14 cellular contexts compared by ENCODE assay signal in genomic region chr11:12220305-12220704, GRCh38.
DNase-seq lines count a peak whose midpoint lies in the region; ATAC-seq and TF ChIP-seq lines count a peak whose summit lies in the region.
"Had no signal": no experiment of that assay in that cellular context is flagged by ENCODE, and none has a peak within 500 bp of the region (broad histone marks: within the 10 kb centered on the region; RNA-seq: fewer than 3 reads in every experiment).

No MANE protein-coding gene starts in this region.

- peaks cover 11% of the 10 kb centered on the region for H3K4me1 ChIP-seq in fibroblast of lung (ENCODE audit: control insufficient read depth, extremely low read depth, insufficient read depth, low read length)
- peaks cover 77% of the 10 kb centered on the region for H3K4me1 ChIP-seq in muscle layer of colon (ENCODE audit: insufficient read depth, low read length)
- H3K4me1 ChIP-seq in tibial artery: peaks cover 5 to 98% (median 76%) of the 10 kb centered on the region in 4 donors

- ATAC-seq in GM18907 (IDR thresholded peaks at IDR 0.05; ENCODE audit: unreplicated experiment): no peak

- no peaks in the 10 kb centered on the region for H4K20me1 ChIP-seq in fibroblast of lung (ENCODE audit: control insufficient read depth, extremely low read depth, insufficient read depth, low read length)

- H3K36me3 ChIP-seq in fibroblast of lung (ENCODE audit: control insufficient read depth, insufficient read depth, low read length) (peaks cover 33% of the 10 kb centered on the region), muscle layer of colon (ENCODE audit: insufficient read depth, low read length) (peaks cover 42% of the 10 kb centered on the region), tibial artery (peaks cover 53 to 79% (median 77%) of the 10 kb centered on the region in 3 donors)

- H2AFZ ChIP-seq in fibroblast of lung (ENCODE audit: low read length): no peak overlapping the region

- no peak for TF ChIP-seq POLR2A in erythroblast (IDR thresholded peaks at IDR 0.05; ENCODE audit: low read length)

- no peak overlapping the region for H3K9ac ChIP-seq in fibroblast of lung (ENCODE audit: insufficient read depth, low read length)
- H3K9ac ChIP-seq in muscle layer of colon (ENCODE audit: low read length): no peak overlapping the region

- TF ChIP-seq CTCF in fibroblast of lung (conservative IDR thresholded peaks at IDR 0.05 in 1 of 2, IDR thresholded peaks at IDR 0.05 in 1 of 2; ENCODE audit: low read depth in 1 of 2, low read length in 2 of 2) (no peak), tibial artery (IDR thresholded peaks at IDR 0.05) (no peak)

- H3K9me3 ChIP-seq in fibroblast of lung (ENCODE audit: control insufficient read depth, insufficient read depth, low read depth, low read length) (no peaks in the 10 kb centered on the region), muscle layer of colon (ENCODE audit: low read length) (no peaks in the 10 kb centered on the region), tibial artery (no peaks in the 10 kb centered on the region)

- H3K79me2 ChIP-seq in fibroblast of lung (ENCODE audit: control insufficient read depth, insufficient read depth, low read length): no peaks in the 10 kb centered on the region

- no peak overlapping the region for H3K4me2 ChIP-seq in fibroblast of lung (ENCODE audit: extremely low read depth, insufficient read depth, low read length)

- intact Hi-C loops in tibial artery (cut with DNase I; ENCODE audit: low total_unique reads): no loop called here

- DNase-seq in NCI-H82 (lab: John Stamatoyannopoulos, UW) (peak; percentile 26), NCI-H82 treated with DMSO at 0.1 percent for 48 hours (lab: John Stamatoyannopoulos, UW; ENCODE audit: unreplicated experiment) (no peak), fibroblast of lung (ENCODE audit: low read depth in 2 of 2) (no peak), tibial artery (peak; percentile 79 to 91), erythroblast (lab: John Stamatoyannopoulos, UW) (no peak)
- no peak for DNase-seq in effector CD4-positive, alpha-beta T cell
- DNase-seq: activated CD8-positive, alpha-beta memory T cell treated with anti-CD3 and anti-CD28 coated beads, Interleukin-2, amount 50 U/mL, for 48 hours; DND-41; foreskin fibroblast; mammary epithelial cell; NCI-H1436 had no signal

- no peaks in the 10 kb centered on the region for H3K27me3 ChIP-seq in fibroblast of lung (ENCODE audit: control insufficient read depth, insufficient read depth, low read length)
- no peaks in the 10 kb centered on the region for H3K27me3 ChIP-seq in muscle layer of colon (ENCODE audit: control insufficient read depth in 1 of 2, insufficient read depth in 2 of 2, low read length in 2 of 2)
- no peaks in the 10 kb centered on the region for H3K27me3 ChIP-seq in tibial artery

- H3K4me3 ChIP-seq in fibroblast of lung (replicated peaks in 1 of 4; ENCODE audit: control extremely low read depth in 1 of 4, insufficient read depth in 1 of 4, low read depth in 3 of 4, low read length in 4 of 4) (no peak overlapping the region), muscle layer of colon (ENCODE audit: low read depth in 1 of 2, low read length in 2 of 2) (peak overlapping the region in 1 of 2 donors; percentile 26), tibial artery (no peak overlapping the region)
- H3K4me3 ChIP-seq: skin epidermis had no signal

- H3K27ac ChIP-seq in fibroblast of lung (ENCODE audit: insufficient read depth, low read length) (peak overlapping the region; percentile 6), muscle layer of colon (ENCODE audit: low read depth, low read length) (peak overlapping the region; percentile 86), tibial artery (peak overlapping the region; percentile 71 to 75)
- H3K27ac ChIP-seq: skin epidermis had no signal

Comparison
In these comparisons a context has a peak if more than half of its experiments do, and no peak if none do; other contexts are left out.
1. DNase-seq: peak in NCI-H82 (single experiment) and tibial artery (2 of 2); none in NCI-H82 treated with DMSO at 0.1 percent for 48 hours (single experiment), fibroblast of lung (0 of 2), effector CD4-positive, alpha-beta T cell (single experiment) and erythroblast (0 of 2).
2. H3K27ac ChIP-seq: peak in every context shown above with its lines; median percentile 86 in muscle layer of colon; 73 in tibial artery; 6 in fibroblast of lung.